Comparison of ENCODE assay signal across 1 cellular context in genomic region chr7:108623220-108623619, GRCh38.
A peak's percentile ranks its signal among the peaks of the same experiment; 100 is the strongest.
TF ChIP-seq lines count a peak whose summit lies in the region.

No MANE protein-coding gene starts in this region.

TF ChIP-seq in GM12878, 131 proteins besides CTCF, POLR2A, EP300 and RAD21 (continued from another document and continues in another):
- TF ChIP-seq PKNOX1 (IDR thresholded peaks at IDR 0.05) (no peak), HDAC2 (IDR thresholded peaks at IDR 0.05) (no peak), YBX1 (IDR thresholded peaks at IDR 0.05) (no peak), EGR1 (IDR thresholded peaks at IDR 0.05; ENCODE audit: borderline replicate concordance in 1 of 2, low read depth in 2 of 2, low read length in 2 of 2) (no peak), MEF2A (IDR thresholded peaks at IDR 0.05; ENCODE audit: insufficient read depth, low read depth, low read length) (peak; percentile 98), JUND (IDR thresholded peaks at IDR 0.05; ENCODE audit: low read depth, low read length) (no peak), NRF1 (conservative IDR thresholded peaks at IDR 0.05; ENCODE audit: low read depth, low read length) (no peak), NBN (IDR thresholded peaks at IDR 0.05) (no peak), POLR2AphosphoS5 (IDR thresholded peaks at IDR 0.05; ENCODE audit: low read length) (no peak), ZBTB4 (CRISPR knock-in tag; IDR thresholded peaks at IDR 0.05) (no peak), YY1 (IDR thresholded peaks at IDR 0.05; ENCODE audit: low read depth, low read length) (peak; percentile 57; the same call in 1 of the 2 replicates), POU2F2 (IDR thresholded peaks at IDR 0.05; ENCODE audit: borderline replicate concordance, low read depth, low read length) (no peak), NFIC (IDR thresholded peaks at IDR 0.05; ENCODE audit: low read depth, low read length) (peak; percentile 85), ZNF274 (IDR thresholded peaks at IDR 0.05; ENCODE audit: insufficient read depth, insufficient read length) (no peak), CEBPB (IDR thresholded peaks at IDR 0.05; ENCODE audit: borderline replicate concordance in 1 of 2, low read depth in 2 of 2, low read length in 2 of 2) (no peak), ZNF592 (IDR thresholded peaks at IDR 0.05) (no peak), BHLHE40 (IDR thresholded peaks at IDR 0.05; ENCODE audit: borderline replicate concordance in 1 of 2, low read depth in 2 of 2, low read length in 1 of 2) (no peak), GATAD2B (conservative IDR thresholded peaks at IDR 0.05; ENCODE audit: low read depth) (no peak), SMAD5 (IDR thresholded peaks at IDR 0.05; ENCODE audit: low read depth) (no peak), ASH2L (IDR thresholded peaks at IDR 0.05; ENCODE audit: borderline replicate concordance, low read depth) (no peak), RB1 (IDR thresholded peaks at IDR 0.05; ENCODE audit: borderline replicate concordance) (no peak), IRF4 (IDR thresholded peaks at IDR 0.05; ENCODE audit: low read depth, low read length) (peak; percentile 81), SREBF1 (IDR thresholded peaks at IDR 0.05; ENCODE audit: low read length) (no peak), ZNF622 (IDR thresholded peaks at IDR 0.05) (no peak), SPI1 (IDR thresholded peaks at IDR 0.05; ENCODE audit: borderline replicate concordance, insufficient read depth, low read depth, low read length) (no peak), ZNF24 (IDR thresholded peaks at IDR 0.05) (no peak), KDM1A (IDR thresholded peaks at IDR 0.05; ENCODE audit: borderline replicate concordance) (no peak), BRCA1 (IDR thresholded peaks at IDR 0.05; ENCODE audit: low read depth, low read length) (no peak), SMAD1 (IDR thresholded peaks at IDR 0.05; ENCODE audit: low read depth, partially characterized antibody) (no peak), PAX5 (IDR thresholded peaks at IDR 0.05; ENCODE audit: borderline replicate concordance, low read depth, low read length) (peak; percentile 48; the same call in 1 of the 2 replicates), TCF7 (IDR thresholded peaks at IDR 0.05; ENCODE audit: borderline replicate concordance) (no peak), ZNF207 (IDR thresholded peaks at IDR 0.05; ENCODE audit: borderline replicate concordance) (no peak), PAX8 (IDR thresholded peaks at IDR 0.05) (no peak), FOXK2 (IDR thresholded peaks at IDR 0.05) (no peak), CBX3 (IDR thresholded peaks at IDR 0.05; ENCODE audit: borderline replicate concordance, low read depth) (no peak), TBL1XR1 (IDR thresholded peaks at IDR 0.05; ENCODE audit: low read depth, low read length) (no peak)
- TF ChIP-seq, protein P1, sequence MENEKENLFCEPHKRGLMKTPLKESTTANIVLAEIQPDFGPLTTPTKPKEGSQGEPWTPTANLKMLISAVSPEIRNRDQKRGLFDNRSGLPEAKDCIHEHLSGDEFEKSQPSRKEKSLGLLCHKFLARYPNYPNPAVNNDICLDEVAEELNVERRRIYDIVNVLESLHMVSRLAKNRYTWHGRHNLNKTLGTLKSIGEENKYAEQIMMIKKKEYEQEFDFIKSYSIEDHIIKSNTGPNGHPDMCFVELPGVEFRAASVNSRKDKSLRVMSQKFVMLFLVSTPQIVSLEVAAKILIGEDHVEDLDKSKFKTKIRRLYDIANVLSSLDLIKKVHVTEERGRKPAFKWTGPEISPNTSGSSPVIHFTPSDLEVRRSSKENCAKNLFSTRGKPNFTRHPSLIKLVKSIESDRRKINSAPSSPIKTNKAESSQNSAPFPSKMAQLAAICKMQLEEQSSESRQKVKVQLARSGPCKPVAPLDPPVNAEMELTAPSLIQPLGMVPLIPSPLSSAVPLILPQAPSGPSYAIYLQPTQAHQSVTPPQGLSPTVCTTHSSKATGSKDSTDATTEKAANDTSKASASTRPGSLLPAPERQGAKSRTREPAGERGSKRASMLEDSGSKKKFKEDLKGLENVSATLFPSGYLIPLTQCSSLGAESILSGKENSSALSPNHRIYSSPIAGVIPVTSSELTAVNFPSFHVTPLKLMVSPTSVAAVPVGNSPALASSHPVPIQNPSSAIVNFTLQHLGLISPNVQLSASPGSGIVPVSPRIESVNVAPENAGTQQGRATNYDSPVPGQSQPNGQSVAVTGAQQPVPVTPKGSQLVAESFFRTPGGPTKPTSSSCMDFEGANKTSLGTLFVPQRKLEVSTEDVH (IDR thresholded peaks at IDR 0.05; ENCODE audit: low read depth, partially characterized antibody), result no peak
- TF ChIP-seq, protein P2, sequence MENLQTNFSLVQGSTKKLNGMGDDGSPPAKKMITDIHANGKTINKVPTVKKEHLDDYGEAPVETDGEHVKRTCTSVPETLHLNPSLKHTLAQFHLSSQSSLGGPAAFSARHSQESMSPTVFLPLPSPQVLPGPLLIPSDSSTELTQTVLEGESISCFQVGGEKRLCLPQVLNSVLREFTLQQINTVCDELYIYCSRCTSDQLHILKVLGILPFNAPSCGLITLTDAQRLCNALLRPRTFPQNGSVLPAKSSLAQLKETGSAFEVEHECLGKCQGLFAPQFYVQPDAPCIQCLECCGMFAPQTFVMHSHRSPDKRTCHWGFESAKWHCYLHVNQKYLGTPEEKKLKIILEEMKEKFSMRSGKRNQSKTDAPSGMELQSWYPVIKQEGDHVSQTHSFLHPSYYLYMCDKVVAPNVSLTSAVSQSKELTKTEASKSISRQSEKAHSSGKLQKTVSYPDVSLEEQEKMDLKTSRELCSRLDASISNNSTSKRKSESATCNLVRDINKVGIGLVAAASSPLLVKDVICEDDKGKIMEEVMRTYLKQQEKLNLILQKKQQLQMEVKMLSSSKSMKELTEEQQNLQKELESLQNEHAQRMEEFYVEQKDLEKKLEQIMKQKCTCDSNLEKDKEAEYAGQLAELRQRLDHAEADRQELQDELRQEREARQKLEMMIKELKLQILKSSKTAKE (IDR thresholded peaks at IDR 0.05; ENCODE audit: low read depth, poor library complexity, severe bottlenecking), result no peak
- TF ChIP-seq, protein P3, sequence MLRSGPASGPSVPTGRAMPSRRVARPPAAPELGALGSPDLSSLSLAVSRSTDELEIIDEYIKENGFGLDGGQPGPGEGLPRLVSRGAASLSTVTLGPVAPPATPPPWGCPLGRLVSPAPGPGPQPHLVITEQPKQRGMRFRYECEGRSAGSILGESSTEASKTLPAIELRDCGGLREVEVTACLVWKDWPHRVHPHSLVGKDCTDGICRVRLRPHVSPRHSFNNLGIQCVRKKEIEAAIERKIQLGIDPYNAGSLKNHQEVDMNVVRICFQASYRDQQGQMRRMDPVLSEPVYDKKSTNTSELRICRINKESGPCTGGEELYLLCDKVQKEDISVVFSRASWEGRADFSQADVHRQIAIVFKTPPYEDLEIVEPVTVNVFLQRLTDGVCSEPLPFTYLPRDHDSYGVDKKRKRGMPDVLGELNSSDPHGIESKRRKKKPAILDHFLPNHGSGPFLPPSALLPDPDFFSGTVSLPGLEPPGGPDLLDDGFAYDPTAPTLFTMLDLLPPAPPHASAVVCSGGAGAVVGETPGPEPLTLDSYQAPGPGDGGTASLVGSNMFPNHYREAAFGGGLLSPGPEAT (IDR thresholded peaks at IDR 0.05; ENCODE audit: low read depth), result no peak
- TF ChIP-seq, protein P4, sequence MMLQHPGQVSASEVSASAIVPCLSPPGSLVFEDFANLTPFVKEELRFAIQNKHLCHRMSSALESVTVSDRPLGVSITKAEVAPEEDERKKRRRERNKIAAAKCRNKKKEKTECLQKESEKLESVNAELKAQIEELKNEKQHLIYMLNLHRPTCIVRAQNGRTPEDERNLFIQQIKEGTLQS (IDR thresholded peaks at IDR 0.05; ENCODE audit: borderline replicate concordance, extremely low read depth, low read depth, low read length), result no peak
- TF ChIP-seq, protein P5, sequence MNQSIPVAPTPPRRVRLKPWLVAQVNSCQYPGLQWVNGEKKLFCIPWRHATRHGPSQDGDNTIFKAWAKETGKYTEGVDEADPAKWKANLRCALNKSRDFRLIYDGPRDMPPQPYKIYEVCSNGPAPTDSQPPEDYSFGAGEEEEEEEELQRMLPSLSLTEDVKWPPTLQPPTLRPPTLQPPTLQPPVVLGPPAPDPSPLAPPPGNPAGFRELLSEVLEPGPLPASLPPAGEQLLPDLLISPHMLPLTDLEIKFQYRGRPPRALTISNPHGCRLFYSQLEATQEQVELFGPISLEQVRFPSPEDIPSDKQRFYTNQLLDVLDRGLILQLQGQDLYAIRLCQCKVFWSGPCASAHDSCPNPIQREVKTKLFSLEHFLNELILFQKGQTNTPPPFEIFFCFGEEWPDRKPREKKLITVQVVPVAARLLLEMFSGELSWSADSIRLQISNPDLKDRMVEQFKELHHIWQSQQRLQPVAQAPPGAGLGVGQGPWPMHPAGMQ (IDR thresholded peaks at IDR 0.05; ENCODE audit: borderline replicate concordance), result no peak
- TF ChIP-seq, protein P6, sequence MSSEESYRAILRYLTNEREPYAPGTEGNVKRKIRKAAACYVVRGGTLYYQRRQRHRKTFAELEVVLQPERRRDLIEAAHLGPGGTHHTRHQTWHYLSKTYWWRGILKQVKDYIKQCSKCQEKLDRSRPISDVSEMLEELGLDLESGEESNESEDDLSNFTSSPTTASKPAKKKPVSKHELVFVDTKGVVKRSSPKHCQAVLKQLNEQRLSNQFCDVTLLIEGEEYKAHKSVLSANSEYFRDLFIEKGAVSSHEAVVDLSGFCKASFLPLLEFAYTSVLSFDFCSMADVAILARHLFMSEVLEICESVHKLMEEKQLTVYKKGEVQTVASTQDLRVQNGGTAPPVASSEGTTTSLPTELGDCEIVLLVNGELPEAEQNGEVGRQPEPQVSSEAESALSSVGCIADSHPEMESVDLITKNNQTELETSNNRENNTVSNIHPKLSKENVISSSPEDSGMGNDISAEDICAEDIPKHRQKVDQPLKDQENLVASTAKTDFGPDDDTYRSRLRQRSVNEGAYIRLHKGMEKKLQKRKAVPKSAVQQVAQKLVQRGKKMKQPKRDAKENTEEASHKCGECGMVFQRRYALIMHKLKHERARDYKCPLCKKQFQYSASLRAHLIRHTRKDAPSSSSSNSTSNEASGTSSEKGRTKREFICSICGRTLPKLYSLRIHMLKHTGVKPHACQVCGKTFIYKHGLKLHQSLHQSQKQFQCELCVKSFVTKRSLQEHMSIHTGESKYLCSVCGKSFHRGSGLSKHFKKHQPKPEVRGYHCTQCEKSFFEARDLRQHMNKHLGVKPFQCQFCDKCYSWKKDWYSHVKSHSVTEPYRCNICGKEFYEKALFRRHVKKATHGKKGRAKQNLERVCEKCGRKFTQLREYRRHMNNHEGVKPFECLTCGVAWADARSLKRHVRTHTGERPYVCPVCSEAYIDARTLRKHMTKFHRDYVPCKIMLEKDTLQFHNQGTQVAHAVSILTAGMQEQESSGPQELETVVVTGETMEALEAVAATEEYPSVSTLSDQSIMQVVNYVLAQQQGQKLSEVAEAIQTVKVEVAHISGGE (CRISPR knock-in tag; IDR thresholded peaks at IDR 0.05), result no peak
